Comparison of ENCODE assay signal across 27 cellular contexts in the genomic region with DNA sequence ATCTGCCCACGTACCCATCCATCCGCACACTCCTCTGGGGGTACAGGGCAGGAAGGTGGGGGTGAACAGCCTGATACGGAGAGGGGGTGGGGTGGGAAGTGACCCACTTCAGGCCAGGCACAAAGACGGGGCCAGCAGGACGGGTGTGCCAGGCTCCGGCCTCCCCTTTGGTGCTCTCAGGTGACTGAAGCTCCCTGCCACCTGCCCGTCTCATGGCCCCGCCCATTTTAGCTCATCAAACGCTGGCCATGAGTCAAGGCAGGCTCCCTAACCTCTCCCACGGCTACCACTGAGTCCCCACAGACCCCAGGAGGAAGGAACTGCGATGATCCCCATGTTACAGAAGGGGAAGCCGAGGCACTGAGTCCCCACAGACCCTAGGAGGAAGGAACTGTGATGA.
DNase-seq lines count a peak whose midpoint lies in the region; ATAC-seq and TF ChIP-seq lines count a peak whose summit lies in the region.
"Had no signal": no experiment of that assay in that cellular context is flagged by ENCODE, and none has a peak within 500 bp of the region (broad histone marks: within the 10 kb centered on the region; RNA-seq: fewer than 3 reads in every experiment).

No MANE protein-coding gene starts in this region.

- peaks cover 12 to 21% of the 10 kb centered on the region in 2 donors for H3K27me3 Mint-ChIP-seq in CD8-positive, alpha-beta memory T cell
- H3K27me3 Mint-ChIP-seq in type B pancreatic cell, result peaks cover 8% of the 10 kb centered on the region

- H3K9me3 Mint-ChIP-seq in CD8-positive, alpha-beta memory T cell, result no peaks in the 10 kb centered on the region
- no peaks in the 10 kb centered on the region for H3K9me3 Mint-ChIP-seq in type B pancreatic cell
- H3K9me3 Mint-ChIP-seq: activated naive CD8-positive, alpha-beta T cell treated with anti-CD3 and anti-CD28 coated beads, Interleukin-2, amount 50 U/mL, for 24 hours; effector memory CD8-positive, alpha-beta T cell; stimulated activated naive CD8-positive, alpha-beta T cell treated with anti-CD3 and anti-CD28 coated beads, Interleukin-15, amount 100 ng/mL, for 72 hours; T-helper 2 cell treated with Interferon-gamma antibody and Interleukin-4, amounts not matched to agents 5 μg/mL and 100 μg/mL, for 36 hours had no signal

- H3K4me1 Mint-ChIP-seq in CD8-positive, alpha-beta memory T cell, result peaks cover 0 to 3% (median 0%) of the 10 kb centered on the region in 3 donors
- peaks cover 10% of the 10 kb centered on the region for H3K4me1 Mint-ChIP-seq in type B pancreatic cell (ENCODE audit: unreplicated experiment)

- H3K27ac Mint-ChIP-seq in CD8-positive, alpha-beta memory T cell, result no peak overlapping the region
- no peak overlapping the region for H3K27ac Mint-ChIP-seq in type B pancreatic cell
- H3K27ac Mint-ChIP-seq: activated naive CD8-positive, alpha-beta T cell treated with anti-CD3 and anti-CD28 coated beads, Interleukin-2, amount 50 U/mL, for 24 hours; stimulated activated naive CD8-positive, alpha-beta T cell treated with anti-CD3 and anti-CD28 coated beads, Interleukin-15, amount 100 ng/mL, for 72 hours; T-helper 2 cell treated with Interferon-gamma antibody and Interleukin-4, amounts not matched to agents 5 μg/mL and 100 μg/mL, for 36 hours had no signal

- peak; percentile 22 for ATAC-seq in esophagus mucosa
- ATAC-seq: activated naive CD8-positive, alpha-beta T cell treated with anti-CD3 and anti-CD28 coated beads, Interleukin-2, amount 50 U/mL, for 24 hours; effector memory CD8-positive, alpha-beta T cell; stimulated activated naive CD8-positive, alpha-beta T cell treated with anti-CD3 and anti-CD28 coated beads, Interleukin-15, amount 100 ng/mL, for 72 hours had no signal

- no peaks in the 10 kb centered on the region for H3K9me3 ChIP-seq in parathyroid adenoma (ENCODE audit: control insufficient read depth, low read length)
- no peaks in the 10 kb centered on the region for H3K9me3 ChIP-seq in CD8-positive, alpha-beta memory T cell (ENCODE audit: low read length)
- H3K9me3 ChIP-seq: colonic mucosa, esophagus squamous epithelium, gastroesophageal sphincter, HAP-1, tibial nerve had no signal

- no peak overlapping the region for H3K4me3 Mint-ChIP-seq in CD8-positive, alpha-beta memory T cell
- no peak overlapping the region for H3K4me3 Mint-ChIP-seq in type B pancreatic cell
- H3K4me3 Mint-ChIP-seq: activated naive CD8-positive, alpha-beta T cell treated with anti-CD3 and anti-CD28 coated beads, Interleukin-2, amount 50 U/mL, for 24 hours; effector memory CD8-positive, alpha-beta T cell; stimulated activated naive CD8-positive, alpha-beta T cell treated with anti-CD3 and anti-CD28 coated beads, Interleukin-15, amount 100 ng/mL, for 72 hours; T-helper 2 cell treated with Interferon-gamma antibody and Interleukin-4, amounts not matched to agents 5 μg/mL and 100 μg/mL, for 36 hours had no signal

- CTCF ChIA-PET in CD8-positive, alpha-beta memory T cell (lab: Charles Lee), result no interaction called here

- peak overlapping the region; percentile 42 for H3K4me2 ChIP-seq in parathyroid adenoma (ENCODE audit: low read length)
- H3K4me2 ChIP-seq: KMS-11 had no signal

- H3K4me3 ChIP-seq in H7 (ENCODE audit: insufficient read depth, low read depth, low read length) (no peak overlapping the region), parathyroid adenoma (ENCODE audit: low read depth, low read length) (no peak overlapping the region)
- H3K4me3 ChIP-seq in CD8-positive, alpha-beta memory T cell (ENCODE audit: low read length), result no peak overlapping the region
- H3K4me3 ChIP-seq: colonic mucosa, esophagus squamous epithelium, gastroesophageal sphincter, HAP-1, lung, SK-N-MC, tibial nerve had no signal

- peak; percentile 86 for DNase-seq in H7
- peak; percentile 49 for DNase-seq in iPS-NIHi11 (ENCODE audit: low spot score)
- no peak for DNase-seq in NCI-H1048 (lab: John Stamatoyannopoulos, UW)
- DNase-seq in CD8-positive, alpha-beta memory T cell, result no peak
- no peak for DNase-seq in activated CD8-positive, alpha-beta memory T cell treated with anti-CD3 and anti-CD28 coated beads, Interleukin-2, amount 50 U/mL, for 4 hours
- no peak for DNase-seq in type B pancreatic cell (ENCODE audit: extremely low spot score, unreplicated experiment)
- DNase-seq: ACHN; activated CD4-positive, alpha-beta T cell treated with anti-CD3 and anti-CD28 coated beads, Interleukin-2, amount 50 U/mL, for 4 hours; activated naive CD8-positive, alpha-beta T cell treated with anti-CD3 and anti-CD28 coated beads, Interleukin-2, amount 50 U/mL, for 24 hours; colonic mucosa; effector memory CD8-positive, alpha-beta T cell; esophagus squamous epithelium; NCI-H146; NCI-H2171; NCI-H524; stimulated activated naive CD8-positive, alpha-beta T cell treated with anti-CD3 and anti-CD28 coated beads, Interleukin-15, amount 100 ng/mL, for 72 hours had no signal

- no peaks in the 10 kb centered on the region for H3K27me3 ChIP-seq in H7 (ENCODE audit: control insufficient read depth, insufficient read depth, low read length)
- H3K27me3 ChIP-seq in parathyroid adenoma (ENCODE audit: control insufficient read depth, insufficient read depth, low read length), result no peaks in the 10 kb centered on the region
- peaks cover 19% of the 10 kb centered on the region for H3K27me3 ChIP-seq in CD8-positive, alpha-beta memory T cell (ENCODE audit: insufficient read depth, low read length, poor library complexity, severe bottlenecking)
- H3K27me3 ChIP-seq: colonic mucosa had no signal

- no peaks in the 10 kb centered on the region for H3K79me2 ChIP-seq in parathyroid adenoma

- POLR2A ChIA-PET in CD8-positive, alpha-beta memory T cell (lab: Charles Lee), result no interaction called here

- H3K9ac ChIP-seq in parathyroid adenoma, result no peak overlapping the region
- H3K9ac ChIP-seq: KMS-11 had no signal

- H3K27ac ChIP-seq in parathyroid adenoma, result no peak overlapping the region
- no peak overlapping the region for H3K27ac ChIP-seq in CD8-positive, alpha-beta memory T cell (ENCODE audit: low read depth, low read length)
- H3K27ac ChIP-seq: C4-2B, colonic mucosa, esophagus squamous epithelium, gastroesophageal sphincter, KMS-11, SK-N-MC, tibial nerve, VCaP had no signal

- no peaks in the 10 kb centered on the region for H3K36me3 ChIP-seq in H7 (replicated peaks; ENCODE audit: control insufficient read depth, insufficient read depth, low read length)
- no peaks in the 10 kb centered on the region for H3K36me3 ChIP-seq in parathyroid adenoma (ENCODE audit: control insufficient read depth, insufficient read depth, low read length)
- H3K36me3 ChIP-seq in CD8-positive, alpha-beta memory T cell (ENCODE audit: insufficient read depth, low read length), result no peaks in the 10 kb centered on the region
- H3K36me3 ChIP-seq: colonic mucosa, esophagus squamous epithelium, gastroesophageal sphincter, HAP-1, tibial nerve had no signal

- H2AFZ ChIP-seq in parathyroid adenoma, result no peak overlapping the region

- TF ChIP-seq CTCF in parathyroid adenoma (IDR thresholded peaks at IDR 0.05) (no peak), type B pancreatic cell (conservative IDR thresholded peaks at IDR 0.05) (no peak)

- H3K36me3 Mint-ChIP-seq in CD8-positive, alpha-beta memory T cell, result no peaks in the 10 kb centered on the region
- H3K36me3 Mint-ChIP-seq in type B pancreatic cell, result no peaks in the 10 kb centered on the region

- H3K4me1 ChIP-seq in parathyroid adenoma, result no peaks in the 10 kb centered on the region
- no peaks in the 10 kb centered on the region for H3K4me1 ChIP-seq in CD8-positive, alpha-beta memory T cell (ENCODE audit: insufficient read depth, low read length)
- H3K4me1 ChIP-seq: colonic mucosa, HAP-1 had no signal

Comparison
In these comparisons a context has a peak if more than half of its experiments do, and no peak if none do; other contexts are left out.
1. DNase-seq: peak in H7 (single experiment) and iPS-NIHi11 (single experiment); none in NCI-H1048 (single experiment), CD8-positive, alpha-beta memory T cell (0 of 5), activated CD8-positive, alpha-beta memory T cell treated with anti-CD3 and anti-CD28 coated beads, Interleukin-2, amount 50 U/mL, for 4 hours (single experiment) and type B pancreatic cell (single experiment).